Comparison of ENCODE assay signal across 21 cellular contexts in genomic region chr17:82314012-82314720, GRCh38. TPM values are rescaled to one million over a fixed set of nuclear protein-coding genes. Genes with fewer than 3 reads are reported as not detected.
DNase-seq lines count a peak whose midpoint lies in the region; ATAC-seq and TF ChIP-seq lines count a peak whose summit lies in the region.
"Had no signal": no experiment of that assay in that cellular context is flagged by ENCODE, and none has a peak within 500 bp of the region (broad histone marks: within the 10 kb centered on the region; RNA-seq: fewer than 3 reads in every experiment).

No MANE protein-coding gene starts in this region.

- no peak for DNase-seq in activated naive CD4-positive, alpha-beta T cell treated with anti-CD3 and anti-CD28 coated beads for 36 hours
- no peak for DNase-seq in activated naive CD4-positive, alpha-beta T cell treated with Interleukin-2 at 50 U/mL for 16 hours
- DNase-seq in SJCRH30 (no peak), substantia nigra (lab: John Stamatoyannopoulos, UW) (no peak), transverse colon (no peak), GM23248 (no peak)
- no peak for DNase-seq in effector memory CD8-positive, alpha-beta T cell
- DNase-seq: activated gamma-delta T cell treated with Interleukin-2 at 50 U/mL for 16 hours, COR-L47, endodermal cell, NCI-H1105 treated with DMSO at 0.1 percent for 48 hours, NCI-H510A treated with DMSO at 0.1 percent for 48 hours, nucleus accumbens, thyroid gland had no signal

- H4K20me1 ChIP-seq in GM23248 (ENCODE audit: insufficient read depth) = no peaks in the 10 kb centered on the region

- no peak for ATAC-seq in effector memory CD8-positive, alpha-beta T cell (replicated peaks)
- no peak for ATAC-seq in stimulated activated memory B cell treated with anti-CD40 and anti-IgM and Interleukin-4, amounts not matched to agents 10 μg/mL and 1 μg/mL and 100 μg/mL, for 72 hours
- ATAC-seq: GM23338, left lobe of liver had no signal

- H3K27me3 ChIP-seq in SJCRH30 (peaks cover 3% of the 10 kb centered on the region; the same call in 1 of the 2 replicates), transverse colon (peaks cover 39% of the 10 kb centered on the region), GM23248 (replicated peaks; ENCODE audit: insufficient read depth) (peaks cover 20% of the 10 kb centered on the region)
- H3K27me3 ChIP-seq: thyroid gland had no signal

- H3K9ac ChIP-seq in GM23248 = no peak overlapping the region

- in situ Hi-C loops in transverse colon (cut with MboI; ENCODE audit: low pct_ligation_motif_present in 1 of 4, low pct_unique_long_range_greater_than_20kb in 1 of 4, low sequenced_read_pairs in 3 of 4) (no loop called here), GM23248 (cut with MboI) (no loop called here)

- H3K27ac Mint-ChIP-seq in activated naive CD4-positive, alpha-beta T cell treated with anti-CD3 and anti-CD28 coated beads for 36 hours = peak overlapping the region; percentile 76
- H3K27ac Mint-ChIP-seq in effector memory CD8-positive, alpha-beta T cell = peak overlapping the region in 1 of 2 donors; percentile 77
- peak overlapping the region; percentile 28 for H3K27ac Mint-ChIP-seq in stimulated activated memory B cell treated with anti-CD40 and anti-IgM and Interleukin-4, amounts not matched to agents 10 μg/mL and 1 μg/mL and 100 μg/mL, for 72 hours
- H3K27ac Mint-ChIP-seq: endodermal cell, GM23338 had no signal

- H3K9me3 ChIP-seq in SJCRH30 (replicated peaks) (no peaks in the 10 kb centered on the region), transverse colon (no peaks in the 10 kb centered on the region), GM23248 (ENCODE audit: low read depth) (no peaks in the 10 kb centered on the region)
- H3K9me3 ChIP-seq: thyroid gland had no signal

- H3K4me1 ChIP-seq in SJCRH30 (peaks cover 23% of the 10 kb centered on the region), transverse colon (peaks cover 0 to 16% (median 7%) of the 10 kb centered on the region in 4 donors), GM23248 (ENCODE audit: insufficient read depth) (no peaks in the 10 kb centered on the region)
- H3K4me1 ChIP-seq: thyroid gland had no signal

- WGBS in transverse colon (ENCODE audit: low coverage in 1 of 2), 2 donors = 86 to 97% methylated on average over 6 to 20 of the region's 27 CpGs
- WGBS in GM23248 (ENCODE audit: low coverage in 1 of 2, low lambda C conversion rate in 2 of 2, missing lambda C conversion rate in 2 of 2), 2 experiments = 72 to 77% methylated on average over 26 to 27 of the region's 27 CpGs

- peak overlapping the region; percentile 5; the same call in 1 of the 2 replicates for H3K4me3 ChIP-seq in SJCRH30
- no peak overlapping the region for H3K4me3 ChIP-seq in transverse colon
- H3K4me3 ChIP-seq in GM23248 = no peak overlapping the region
- H3K4me3 ChIP-seq: GM23338, thyroid gland had no signal

- TF ChIP-seq POLR2A in transverse colon (IDR thresholded peaks at IDR 0.05) = no peak

- no peak overlapping the region for H2AFZ ChIP-seq in GM23248
- H2AFZ ChIP-seq: GM23338 had no signal

- H3K36me3 ChIP-seq in SJCRH30 = no peaks in the 10 kb centered on the region
- H3K36me3 ChIP-seq in transverse colon = no peaks in the 10 kb centered on the region
- H3K36me3 ChIP-seq in GM23248 (ENCODE audit: low read depth) = no peaks in the 10 kb centered on the region
- H3K36me3 ChIP-seq: thyroid gland had no signal

- H3K4me1 Mint-ChIP-seq in activated naive CD4-positive, alpha-beta T cell treated with anti-CD3 and anti-CD28 coated beads for 36 hours (ENCODE audit: low read depth) = peaks cover 9% of the 10 kb centered on the region
- H3K4me1 Mint-ChIP-seq in effector memory CD8-positive, alpha-beta T cell (ENCODE audit: low read depth in 2 of 2) = peaks cover 12 to 22% of the 10 kb centered on the region in 2 donors
- H3K4me1 Mint-ChIP-seq in stimulated activated memory B cell treated with anti-CD40 and anti-IgM and Interleukin-4, amounts not matched to agents 10 μg/mL and 1 μg/mL and 100 μg/mL, for 72 hours = peaks cover 27% of the 10 kb centered on the region
- H3K4me1 Mint-ChIP-seq: endodermal cell had no signal

- H3F3A ChIP-seq in GM23248 (ENCODE audit: insufficient read depth) = no peaks in the 10 kb centered on the region

- CTCF ChIA-PET in activated naive CD4-positive, alpha-beta T cell treated with anti-CD3 and anti-CD28 coated beads for 36 hours (lab: Charles Lee) = interaction anchor here (5.1 kb wide), 1 partner anchor 14 kb away, joined by 49 read pairs; no protein-coding TSS in a partner anchor

- no peaks in the 10 kb centered on the region for H3K27me3 Mint-ChIP-seq in activated naive CD4-positive, alpha-beta T cell treated with anti-CD3 and anti-CD28 coated beads for 36 hours (ENCODE audit: low read depth)
- no peaks in the 10 kb centered on the region for H3K27me3 Mint-ChIP-seq in effector memory CD8-positive, alpha-beta T cell
- H3K27me3 Mint-ChIP-seq in stimulated activated memory B cell treated with anti-CD40 and anti-IgM and Interleukin-4, amounts not matched to agents 10 μg/mL and 1 μg/mL and 100 μg/mL, for 72 hours = peaks cover 54% of the 10 kb centered on the region

- peaks cover 2% of the 10 kb centered on the region for H3K9me3 Mint-ChIP-seq in activated naive CD4-positive, alpha-beta T cell treated with anti-CD3 and anti-CD28 coated beads for 36 hours
- no peaks in the 10 kb centered on the region for H3K9me3 Mint-ChIP-seq in effector memory CD8-positive, alpha-beta T cell
- no peaks in the 10 kb centered on the region for H3K9me3 Mint-ChIP-seq in stimulated activated memory B cell treated with anti-CD40 and anti-IgM and Interleukin-4, amounts not matched to agents 10 μg/mL and 1 μg/mL and 100 μg/mL, for 72 hours
- H3K9me3 Mint-ChIP-seq: endodermal cell, GM23338 had no signal

- intact Hi-C loops in activated naive CD4-positive, alpha-beta T cell treated with anti-CD3 and anti-CD28 coated beads for 36 hours (cut with micrococcal nuclease) = loop anchor here (10.0 kb wide), 1 partner anchor 741 kb away; no protein-coding TSS in a partner anchor
- intact Hi-C loops in transverse colon (cut with DNase I; ENCODE audit: low total_unique reads) = no loop called here

- TF ChIP-seq EP300 in transverse colon (IDR thresholded peaks at IDR 0.05; ENCODE audit: low read depth) = no peak

- no peak overlapping the region for H3K4me2 ChIP-seq in GM23248 (ENCODE audit: unreplicated experiment)
- H3K4me2 ChIP-seq: GM23338 had no signal

- H3K9me2 ChIP-seq in GM23248 (ENCODE audit: insufficient read depth) = no peaks in the 10 kb centered on the region

- no peak for TF ChIP-seq CTCF in transverse colon (IDR thresholded peaks at IDR 0.05)

- peaks cover 34% of the 10 kb centered on the region for H3K36me3 Mint-ChIP-seq in activated naive CD4-positive, alpha-beta T cell treated with anti-CD3 and anti-CD28 coated beads for 36 hours (ENCODE audit: low read depth)
- peaks cover 24% of the 10 kb centered on the region for H3K36me3 Mint-ChIP-seq in effector memory CD8-positive, alpha-beta T cell (ENCODE audit: insufficient read depth)
- no peaks in the 10 kb centered on the region for H3K36me3 Mint-ChIP-seq in stimulated activated memory B cell treated with anti-CD40 and anti-IgM and Interleukin-4, amounts not matched to agents 10 μg/mL and 1 μg/mL and 100 μg/mL, for 72 hours

- H3K79me2 ChIP-seq in GM23248 (ENCODE audit: insufficient read depth) = no peaks in the 10 kb centered on the region

- no peak overlapping the region for H3K4me3 Mint-ChIP-seq in activated naive CD4-positive, alpha-beta T cell treated with anti-CD3 and anti-CD28 coated beads for 36 hours
- H3K4me3 Mint-ChIP-seq in effector memory CD8-positive, alpha-beta T cell = peak overlapping the region; percentile 27 to 67
- H3K4me3 Mint-ChIP-seq in stimulated activated memory B cell treated with anti-CD40 and anti-IgM and Interleukin-4, amounts not matched to agents 10 μg/mL and 1 μg/mL and 100 μg/mL, for 72 hours = no peak overlapping the region
- H3K4me3 Mint-ChIP-seq: endodermal cell, GM23338 had no signal

- H3K27ac ChIP-seq in SJCRH30 (peak overlapping the region; percentile 47), substantia nigra (ENCODE audit: low read depth, low read length, poor library complexity, severe bottlenecking) (no peak overlapping the region), transverse colon (no peak overlapping the region), GM23248 (no peak overlapping the region)
- H3K27ac ChIP-seq: thyroid gland, VCaP had no signal

RNA-seq across cellular contexts. Expression of gene CD7, which starts 3.2 kb away (rescaled TPM):
- 100 to 1,000 TPM; 635 to 646 TPM for total RNA-seq in activated naive CD4-positive, alpha-beta T cell treated with anti-CD3 and anti-CD28 coated beads for 36 hours
- total RNA-seq in SJCRH30 (2014; rRNA removed; shearing (Covaris generic)) = 4.8 and 6.3 TPM in 2 replicates
- total RNA-seq in transverse colon = 1 to 10 TPM; 6.1 to 9.7 (median 7.4) TPM
- total RNA-seq in GM23248 (2014; rRNA removed; shearing (Covaris generic)) = 0.22 TPM in 1 of 2 replicates, not detected in the other
- polyA plus RNA-seq in GM23248 (2016; fragmentation: Nextera tagmentation; extraction: Ambion mirVana) = 0.23 TPM in 1 of 2 replicates, not detected in the other
- total RNA-seq: glomerular endothelial cell, renal cortical epithelial cell had no signal

RNA-seq across cellular contexts. Expression of gene SECTM1, which starts 19.4 kb away (rescaled TPM):
- 1 to 10 TPM; 2.8 to 3.8 TPM for total RNA-seq in activated naive CD4-positive, alpha-beta T cell treated with anti-CD3 and anti-CD28 coated beads for 36 hours
- 0.36 and 1.1 TPM in 2 replicates for total RNA-seq in SJCRH30 (2014; rRNA removed; shearing (Covaris generic))
- 100 to 1,000 TPM in 2 of 4 donors, 10 to 100 TPM in 1, 1 to 10 TPM in 1; 5.8 to 127 (median 107) TPM for total RNA-seq in transverse colon
- total RNA-seq in GM23248 (2014; rRNA removed; shearing (Covaris generic)) = 1.4 and 3.0 TPM in 2 replicates
- 1.4 TPM in 2 replicates for polyA plus RNA-seq in GM23248 (2016; fragmentation: Nextera tagmentation; extraction: Ambion mirVana)
- total RNA-seq: endodermal cell had no signal

RNA-seq across cellular contexts. Expression of gene CSNK1D, which starts 40.7 kb away (rescaled TPM):
- 100 to 1,000 TPM in 1 of 2 experiments, 10 to 100 TPM in 1; 99.8 to 100 TPM for total RNA-seq in activated naive CD4-positive, alpha-beta T cell treated with anti-CD3 and anti-CD28 coated beads for 36 hours
- total RNA-seq in SJCRH30 (2014; rRNA removed; shearing (Covaris generic)) = 70.5 and 88.7 TPM in 2 replicates
- 100 to 1,000 TPM in 2 of 4 donors, 10 to 100 TPM in 2; 86.0 to 230 (median 148) TPM for total RNA-seq in transverse colon
- total RNA-seq in GM23248 (2014; rRNA removed; shearing (Covaris generic)) = 24.5 and 35.1 TPM in 2 replicates
- polyA plus RNA-seq in GM23248 (2016; fragmentation: Nextera tagmentation; extraction: Ambion mirVana) = 102 and 114 TPM in 2 replicates

RNA-seq across cellular contexts. Expression of gene TEX19, which starts 44.9 kb away (rescaled TPM):
- total RNA-seq in activated naive CD4-positive, alpha-beta T cell treated with anti-CD3 and anti-CD28 coated beads for 36 hours = under 1 TPM in 1 of 2 experiments, not detected in 1; 0.21 TPM
- 1.0 and 1.4 TPM in 2 replicates for total RNA-seq in SJCRH30 (2014; rRNA removed; shearing (Covaris generic))
- total RNA-seq in transverse colon = not detected
- total RNA-seq in GM23248 (2014; rRNA removed; shearing (Covaris generic)) = not detected in 2 replicates
- not detected in 2 replicates for polyA plus RNA-seq in GM23248 (2016; fragmentation: Nextera tagmentation; extraction: Ambion mirVana)
- total RNA-seq: glomerular endothelial cell, left lobe of liver, mononuclear cell had no signal

RNA-seq across cellular contexts. Expression of gene UTS2R, which starts 57.4 kb away (rescaled TPM):
- total RNA-seq in activated naive CD4-positive, alpha-beta T cell treated with anti-CD3 and anti-CD28 coated beads for 36 hours = not detected
- 8.0 and 8.3 TPM in 2 replicates for total RNA-seq in SJCRH30 (2014; rRNA removed; shearing (Covaris generic))
- total RNA-seq in transverse colon = under 1 TPM in 1 of 4 donors, not detected in 3; 0.48 TPM
- not detected in 2 replicates for total RNA-seq in GM23248 (2014; rRNA removed; shearing (Covaris generic))
- polyA plus RNA-seq in GM23248 (2016; fragmentation: Nextera tagmentation; extraction: Ambion mirVana) = not detected in 2 replicates
- total RNA-seq: glomerular endothelial cell, left lobe of liver, mononuclear cell had no signal
- polyA plus RNA-seq: GM23338 had no signal

Comparison
In these comparisons a context has a peak if more than half of its experiments do, and no peak if none do; other contexts are left out.
1. H3K4me3 Mint-ChIP-seq: peak in effector memory CD8-positive, alpha-beta T cell (2 of 2); none in activated naive CD4-positive, alpha-beta T cell treated with anti-CD3 and anti-CD28 coated beads for 36 hours (single experiment) and stimulated activated memory B cell treated with anti-CD40 and anti-IgM and Interleukin-4, amounts not matched to agents 10 μg/mL and 1 μg/mL and 100 μg/mL, for 72 hours (single experiment).
2. RNA of gene CD7, which starts 3.2 kb away (total RNA-seq): 635 to 646 TPM in activated naive CD4-positive, alpha-beta T cell treated with anti-CD3 and anti-CD28 coated beads for 36 hours; 6.1 to 9.7 TPM in transverse colon, 4.8 to 6.3 TPM in SJCRH30 and 0.22 TPM in GM23248; every median in the first group is over 10 times any median in the second.